Comparison of ENCODE assay signal across 8 cellular contexts in genomic region chr6:43173496-43174262, GRCh38. TPM values are rescaled to one million over a fixed set of nuclear protein-coding genes. Genes with fewer than 3 reads are reported as not detected.
DNase-seq lines count a peak whose midpoint lies in the region; ATAC-seq lines count a peak whose summit lies in the region.

No MANE protein-coding gene starts in this region.

- peak overlapping the region; percentile 80 for H3K27ac Mint-ChIP-seq in T-helper 1 cell treated with Interleukin-12 subunit alpha and Interleukin-12 subunit beta and Interleukin-4 antibody, amounts not matched to agents 30 μg/mL and 1 μg/mL, for 36 hours
- peak overlapping the region; percentile 88 for H3K27ac Mint-ChIP-seq in activated naive CD4-positive, alpha-beta T cell treated with anti-CD3 and anti-CD28 coated beads, Interleukin-2, amount 50 U/mL, for 72 hours

- H3K4me1 Mint-ChIP-seq in T-helper 1 cell treated with Interleukin-12 subunit alpha and Interleukin-12 subunit beta and Interleukin-4 antibody, amounts not matched to agents 30 μg/mL and 1 μg/mL, for 36 hours (ENCODE audit: low read depth): peaks cover 41% of the 10 kb centered on the region

- H3K36me3 Mint-ChIP-seq in T-helper 1 cell treated with Interleukin-12 subunit alpha and Interleukin-12 subunit beta and Interleukin-4 antibody, amounts not matched to agents 30 μg/mL and 1 μg/mL, for 36 hours (ENCODE audit: low read depth): peaks cover 23% of the 10 kb centered on the region
- H3K36me3 Mint-ChIP-seq in activated naive CD4-positive, alpha-beta T cell treated with anti-CD3 and anti-CD28 coated beads, Interleukin-2, amount 50 U/mL, for 72 hours: peaks cover 22 to 35% of the 10 kb centered on the region in 2 donors

- H3K4me3 ChIP-seq in iPS-20b (ENCODE audit: low read length): peak overlapping the region; percentile 98

- H3K27me3 ChIP-seq in iPS-20b (ENCODE audit: insufficient read depth, low read length): peaks cover 10% of the 10 kb centered on the region; the same call in 1 of the 2 replicates

- H3K4me1 ChIP-seq in iPS-20b (ENCODE audit: insufficient read depth, low read length): peaks cover 19% of the 10 kb centered on the region

- H3K9ac ChIP-seq in iPS-20b (ENCODE audit: low read depth, low read length): peak overlapping the region; percentile 93; the same call in 1 of the 2 replicates

- peak overlapping the region; percentile 99 for H3K4me3 Mint-ChIP-seq in T-helper 1 cell treated with Interleukin-12 subunit alpha and Interleukin-12 subunit beta and Interleukin-4 antibody, amounts not matched to agents 30 μg/mL and 1 μg/mL, for 36 hours

- H3K9me3 Mint-ChIP-seq in T-helper 1 cell treated with Interleukin-12 subunit alpha and Interleukin-12 subunit beta and Interleukin-4 antibody, amounts not matched to agents 30 μg/mL and 1 μg/mL, for 36 hours: no peaks in the 10 kb centered on the region
- H3K9me3 Mint-ChIP-seq in activated naive CD4-positive, alpha-beta T cell treated with anti-CD3 and anti-CD28 coated beads, Interleukin-2, amount 50 U/mL, for 72 hours: no peaks in the 10 kb centered on the region

- no peak for DNase-seq in T-helper 1 cell
- DNase-seq in activated naive CD4-positive, alpha-beta T cell treated with anti-CD3 and anti-CD28 coated beads, Interleukin-2, amount 50 U/mL, for 72 hours (ENCODE audit: low spot score in 2 of 2): peak in 1 of 2 donors; percentile 12
- peak in 2 of 49 donors; percentile 20 to 46 for DNase-seq in substantia nigra (lab: John Stamatoyannopoulos, UW)
- no peak for DNase-seq in iPS-NIHi7 (ENCODE audit: extremely low spot score)
- DNase-seq in SIG-M5 (lab: John Stamatoyannopoulos, UW): no peak

- H3K27me3 Mint-ChIP-seq in T-helper 1 cell treated with Interleukin-12 subunit alpha and Interleukin-12 subunit beta and Interleukin-4 antibody, amounts not matched to agents 30 μg/mL and 1 μg/mL, for 36 hours (ENCODE audit: low read depth): no peaks in the 10 kb centered on the region

- H3K9me3 ChIP-seq in iPS-20b (ENCODE audit: insufficient read depth, low read depth, low read length): no peaks in the 10 kb centered on the region

- peak overlapping the region; percentile 6 for H3K27ac ChIP-seq in iPS-20b (ENCODE audit: low read length)
- peak overlapping the region; percentile 90 for H3K27ac ChIP-seq in substantia nigra (ENCODE audit: low read depth, low read length, poor library complexity, severe bottlenecking)

- H3K36me3 ChIP-seq in iPS-20b (ENCODE audit: insufficient read depth, low read depth, low read length): peaks cover 43% of the 10 kb centered on the region

- no peak for ATAC-seq in activated naive CD4-positive, alpha-beta T cell treated with anti-CD3 and anti-CD28 coated beads, Interleukin-2, amount 50 U/mL, for 72 hours
- ATAC-seq in HG02759 (IDR thresholded peaks at IDR 0.05; ENCODE audit: unreplicated experiment): no peak

RNA-seq across cellular contexts. Expression of gene SRF, which starts 2.6 kb away (rescaled TPM):
- 10 to 100 TPM; 31.0 to 42.7 TPM for total RNA-seq in activated naive CD4-positive, alpha-beta T cell treated with anti-CD3 and anti-CD28 coated beads, Interleukin-2, amount 50 U/mL, for 72 hours

RNA-seq across cellular contexts. Expression of gene CUL9, which starts 8.3 kb away (rescaled TPM):
- total RNA-seq in activated naive CD4-positive, alpha-beta T cell treated with anti-CD3 and anti-CD28 coated beads, Interleukin-2, amount 50 U/mL, for 72 hours: 10 to 100 TPM; 45.7 to 88.0 TPM

RNA-seq across cellular contexts. Expression of gene DNPH1, which starts 55.6 kb away (rescaled TPM):
- 10 to 100 TPM; 39.3 to 73.5 TPM for total RNA-seq in activated naive CD4-positive, alpha-beta T cell treated with anti-CD3 and anti-CD28 coated beads, Interleukin-2, amount 50 U/mL, for 72 hours
